1 cellular context compared by ENCODE assay signal in genomic region chr17:61641715-61642114, GRCh38.
TF ChIP-seq lines count a peak whose summit lies in the region.

No MANE protein-coding gene starts in this region.

TF ChIP-seq in GM12878, 131 proteins besides CTCF, POLR2A, EP300 and RAD21 (continued from another document):
- TF ChIP-seq NFXL1 (IDR thresholded peaks at IDR 0.05; ENCODE audit: borderline replicate concordance) (peak; percentile 85), KDM1A (IDR thresholded peaks at IDR 0.05; ENCODE audit: borderline replicate concordance) (no peak)
